9 cellular contexts compared by ENCODE assay signal in the genomic region with DNA sequence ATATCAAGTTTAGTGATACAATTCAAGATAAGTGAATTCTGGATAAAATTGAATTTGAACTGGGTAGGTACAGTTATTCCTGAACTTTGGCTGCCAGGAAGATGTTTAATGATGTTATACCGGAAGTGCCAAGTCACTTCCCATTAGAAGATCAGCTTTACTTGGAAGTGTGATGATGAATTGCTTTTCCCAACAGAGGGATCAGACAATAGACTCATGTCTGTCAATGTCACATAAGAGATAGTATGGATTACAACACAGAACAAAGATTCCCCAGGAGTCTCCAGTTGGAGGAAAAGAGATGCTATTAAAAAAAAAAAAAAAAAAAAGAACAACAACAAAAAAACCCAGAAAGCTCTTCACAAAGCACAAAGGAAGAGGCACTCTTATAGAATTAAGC.
"Had no signal": no experiment of that assay in that cellular context is flagged by ENCODE, and none has a peak within 500 bp of the region (broad histone marks: within the 10 kb centered on the region; RNA-seq: fewer than 3 reads in every experiment).

No MANE protein-coding gene starts in this region.

- DNase-seq: GM23248, GOT3, H7, H9, HCEC 1CT, HFFc6 had no signal

- H3K4me1 ChIP-seq: HAP-1 had no signal

- H3K9ac ChIP-seq: GM23248 had no signal

- ATAC-seq: GM23338, HCT116 had no signal

- H3K9me3 ChIP-seq: HAP-1 had no signal

- H3K27ac ChIP-seq: GM23248 had no signal

- H3K4me3 ChIP-seq: GM23248, GM23338, HAP-1 had no signal

- H2AFZ ChIP-seq: GM23248, GM23338 had no signal

- H3K36me3 ChIP-seq: HAP-1 had no signal

- H3K4me2 ChIP-seq: GM23338 had no signal
